In the genomic region with DNA sequence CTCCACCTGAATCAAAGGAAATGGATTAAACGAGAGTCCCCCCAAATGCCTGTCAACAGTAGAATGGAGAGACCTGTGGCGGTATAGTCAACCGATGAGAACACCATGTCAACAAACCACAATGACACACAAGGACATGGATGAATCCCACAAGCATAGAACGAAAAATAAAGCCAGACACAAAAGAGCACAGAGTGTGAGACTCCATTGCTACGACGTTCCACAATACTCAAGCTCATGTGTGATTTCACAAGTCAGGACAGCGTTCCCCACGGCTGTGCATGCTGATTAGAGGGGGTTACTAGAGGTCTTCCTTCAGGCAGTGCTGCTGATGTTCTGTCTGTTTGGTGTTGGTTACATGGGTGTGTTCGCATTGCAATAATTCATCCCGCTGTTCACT, we compare ENCODE assay signal across 20 cellular contexts. TPM values are rescaled to one million over a fixed set of nuclear protein-coding genes. Genes with fewer than 3 reads are reported as not detected.
A peak's percentile ranks its signal among the peaks of the same experiment; 100 is the strongest.
DNase-seq lines count a peak whose midpoint lies in the region; ATAC-seq and TF ChIP-seq lines count a peak whose summit lies in the region.
"Had no signal": no experiment of that assay in that cellular context is flagged by ENCODE, and none has a peak within 500 bp of the region (broad histone marks: within the 10 kb centered on the region; RNA-seq: fewer than 3 reads in every experiment).

No MANE protein-coding gene starts in this region.

- H3K9me3 ChIP-seq in SK-N-SH = no peaks in the 10 kb centered on the region
- no peaks in the 10 kb centered on the region for H3K9me3 ChIP-seq in thyroid gland
- H3K9me3 ChIP-seq: pancreas had no signal

- WGBS in SK-N-SH (ENCODE audit: low lambda C conversion rate) = 70% methylated on average over 10 of the region's 10 CpGs
- WGBS in thyroid gland, 2 donors = 80 to 84% methylated on average over 10 of the region's 10 CpGs

- no peaks in the 10 kb centered on the region for H3F3A ChIP-seq in SK-N-SH (replicated peaks; ENCODE audit: insufficient read depth)

- no peak overlapping the region for H3K4me3 ChIP-seq in SK-N-SH (ENCODE audit: low read depth in 2 of 2, low read length in 1 of 2)
- no peak overlapping the region for H3K4me3 ChIP-seq in thyroid gland (replicated peaks in 1 of 3)
- H3K4me3 ChIP-seq: BLaER1 treated with 17β-estradiol and CSF1 and Interleukin-3, amounts not matched to agents 10 nM and 100 nM; heart left ventricle; pancreas; tibial nerve had no signal

- H3K27ac Mint-ChIP-seq in stimulated activated memory B cell treated with anti-CD40 and anti-IgM and Interleukin-4, amounts not matched to agents 10 μg/mL and 1 μg/mL and 100 μg/mL, for 72 hours = peak overlapping the region; percentile 48
- no peak overlapping the region for H3K27ac Mint-ChIP-seq in activated CD4-positive, alpha-beta memory T cell treated with anti-CD3 and anti-CD28 coated beads, Interleukin-2, amount 10 ng/mL, durations not matched to agents 7 days and 5 days
- H3K27ac Mint-ChIP-seq: effector memory CD8-positive, alpha-beta T cell; immature natural killer cell; naive thymus-derived CD4-positive, alpha-beta T cell had no signal

- H3K4me2 ChIP-seq in SK-N-SH = peak overlapping the region; percentile 70; the same call in 1 of the 2 replicates

- no peak overlapping the region for H3K4me3 Mint-ChIP-seq in stimulated activated memory B cell treated with anti-CD40 and anti-IgM and Interleukin-4, amounts not matched to agents 10 μg/mL and 1 μg/mL and 100 μg/mL, for 72 hours
- no peak overlapping the region for H3K4me3 Mint-ChIP-seq in activated CD4-positive, alpha-beta memory T cell treated with anti-CD3 and anti-CD28 coated beads, Interleukin-2, amount 10 ng/mL, durations not matched to agents 7 days and 5 days
- H3K4me3 Mint-ChIP-seq: activated B cell treated with CpG ODN at 0.5 μM for 24 hours; effector memory CD8-positive, alpha-beta T cell; immature natural killer cell; naive thymus-derived CD4-positive, alpha-beta T cell had no signal

- H3K27ac ChIP-seq in SK-N-SH (ENCODE audit: low read depth in 2 of 2, low read length in 1 of 2) (no peak overlapping the region), thyroid gland (no peak overlapping the region)
- H3K27ac ChIP-seq: 22Rv1, heart left ventricle, pancreas, tibial nerve had no signal

- no peak overlapping the region for H2AFZ ChIP-seq in SK-N-SH (ENCODE audit: low read depth)

- H3K4me1 Mint-ChIP-seq in stimulated activated memory B cell treated with anti-CD40 and anti-IgM and Interleukin-4, amounts not matched to agents 10 μg/mL and 1 μg/mL and 100 μg/mL, for 72 hours = peaks cover 65% of the 10 kb centered on the region
- no peaks in the 10 kb centered on the region for H3K4me1 Mint-ChIP-seq in activated CD4-positive, alpha-beta memory T cell treated with anti-CD3 and anti-CD28 coated beads, Interleukin-2, amount 10 ng/mL, durations not matched to agents 7 days and 5 days
- H3K4me1 Mint-ChIP-seq: immature natural killer cell; naive thymus-derived CD4-positive, alpha-beta T cell had no signal

- H3K36me3 Mint-ChIP-seq in stimulated activated memory B cell treated with anti-CD40 and anti-IgM and Interleukin-4, amounts not matched to agents 10 μg/mL and 1 μg/mL and 100 μg/mL, for 72 hours = no peaks in the 10 kb centered on the region
- no peaks in the 10 kb centered on the region for H3K36me3 Mint-ChIP-seq in activated CD4-positive, alpha-beta memory T cell treated with anti-CD3 and anti-CD28 coated beads, Interleukin-2, amount 10 ng/mL, durations not matched to agents 7 days and 5 days (ENCODE audit: low read depth)

- ATAC-seq in SK-N-SH treated with all-trans-retinoic acid at 6 μM for 48 hours = no peak
- no peak for ATAC-seq in stimulated activated memory B cell treated with anti-CD40 and anti-IgM and Interleukin-4, amounts not matched to agents 10 μg/mL and 1 μg/mL and 100 μg/mL, for 72 hours
- ATAC-seq: effector memory CD8-positive, alpha-beta T cell; naive thymus-derived CD4-positive, alpha-beta T cell had no signal

- DNase-seq in SK-N-SH (no peak), erythroblast (lab: John Stamatoyannopoulos, UW) (peak; percentile 44 to 53), thyroid gland (no peak)
- no peak for DNase-seq in activated CD4-positive, alpha-beta memory T cell treated with anti-CD3 and anti-CD28 coated beads, Interleukin-2, amount 10 ng/mL, durations not matched to agents 7 days and 5 days
- DNase-seq: activated B cell treated with CpG ODN at 0.5 μM for 24 hours; activated CD8-positive, alpha-beta memory T cell treated with anti-CD3 and anti-CD28 coated beads for 24 hours; central memory CD4-positive, alpha-beta T cell; effector memory CD8-positive, alpha-beta T cell; heart left ventricle; immature natural killer cell; naive thymus-derived CD4-positive, alpha-beta T cell; NCI-H510A; pancreas; T-helper 2 cell had no signal

- peaks cover 5% of the 10 kb centered on the region; the same call in 1 of the 2 replicates for H3K27me3 ChIP-seq in SK-N-SH (ENCODE audit: insufficient read depth)
- H3K27me3 ChIP-seq in thyroid gland = no peaks in the 10 kb centered on the region
- H3K27me3 ChIP-seq: BLaER1 treated with 17β-estradiol and CSF1 and Interleukin-3, amounts not matched to agents 10 nM and 100 nM; tibial nerve had no signal

- H3K9me2 ChIP-seq in SK-N-SH = no peaks in the 10 kb centered on the region

- intact Hi-C loops in thyroid gland (cut with DNase I) = no loop called here

- no peak for TF ChIP-seq EP300 in SK-N-SH (IDR thresholded peaks at IDR 0.05; ENCODE audit: borderline replicate concordance in 1 of 2, low read depth in 1 of 2, low read length in 1 of 2)

- H3K9me3 Mint-ChIP-seq in stimulated activated memory B cell treated with anti-CD40 and anti-IgM and Interleukin-4, amounts not matched to agents 10 μg/mL and 1 μg/mL and 100 μg/mL, for 72 hours = peaks cover 4% of the 10 kb centered on the region
- H3K9me3 Mint-ChIP-seq in activated CD4-positive, alpha-beta memory T cell treated with anti-CD3 and anti-CD28 coated beads, Interleukin-2, amount 10 ng/mL, durations not matched to agents 7 days and 5 days = no peaks in the 10 kb centered on the region
- H3K9me3 Mint-ChIP-seq: effector memory CD8-positive, alpha-beta T cell had no signal

- no peaks in the 10 kb centered on the region for H3K27me3 Mint-ChIP-seq in stimulated activated memory B cell treated with anti-CD40 and anti-IgM and Interleukin-4, amounts not matched to agents 10 μg/mL and 1 μg/mL and 100 μg/mL, for 72 hours
- peaks cover 13% of the 10 kb centered on the region for H3K27me3 Mint-ChIP-seq in activated CD4-positive, alpha-beta memory T cell treated with anti-CD3 and anti-CD28 coated beads, Interleukin-2, amount 10 ng/mL, durations not matched to agents 7 days and 5 days
- H3K27me3 Mint-ChIP-seq: activated B cell treated with CpG ODN at 0.5 μM for 24 hours had no signal

- TF ChIP-seq CTCF in SK-N-SH (IDR thresholded peaks at IDR 0.05) = no peak
- TF ChIP-seq CTCF in thyroid gland (IDR thresholded peaks at IDR 0.05) = no peak

- H3K79me2 ChIP-seq in SK-N-SH (ENCODE audit: insufficient read depth) = no peaks in the 10 kb centered on the region

- CTCF ChIA-PET in SK-N-SH (lab: Yijun Ruan, JAX) = interaction anchor here (1.6 to 1.8 kb wide), 2 partner anchors 41 to 207 kb away, joined by 3 to 5 read pairs; no protein-coding TSS in a partner anchor
- CTCF ChIA-PET in activated CD4-positive, alpha-beta memory T cell treated with anti-CD3 and anti-CD28 coated beads, Interleukin-2, amount 10 ng/mL, durations not matched to agents 7 days and 5 days (lab: Charles Lee) = interaction anchor here (1.0 kb wide), 1 partner anchor 69 kb away, joined by 4 read pairs; no protein-coding TSS in a partner anchor

- no peak overlapping the region for H3K9ac ChIP-seq in SK-N-SH
- H3K9ac ChIP-seq: BLaER1 treated with 17β-estradiol and CSF1 and Interleukin-3, amounts not matched to agents 10 nM and 100 nM had no signal

- H3K36me3 ChIP-seq in SK-N-SH (replicated peaks in 1 of 2; ENCODE audit: control insufficient read depth in 1 of 2, insufficient read depth in 2 of 2, low read length in 1 of 2) (no peaks in the 10 kb centered on the region), thyroid gland (no peaks in the 10 kb centered on the region)
- H3K36me3 ChIP-seq: BLaER1 treated with 17β-estradiol and CSF1 and Interleukin-3, amounts not matched to agents 10 nM and 100 nM; heart left ventricle; pancreas; tibial nerve had no signal

- POLR2A ChIA-PET in SK-N-SH (lab: Yijun Ruan, JAX) = no interaction called here
- POLR2A ChIA-PET in activated CD4-positive, alpha-beta memory T cell treated with anti-CD3 and anti-CD28 coated beads, Interleukin-2, amount 10 ng/mL, durations not matched to agents 7 days and 5 days (lab: Charles Lee) = no interaction called here

- no peaks in the 10 kb centered on the region for H4K20me1 ChIP-seq in SK-N-SH (ENCODE audit: insufficient read depth)
- H4K20me1 ChIP-seq: BLaER1 treated with 17β-estradiol and CSF1 and Interleukin-3, amounts not matched to agents 10 nM and 100 nM had no signal

- TF ChIP-seq POLR2A in erythroblast (IDR thresholded peaks at IDR 0.05; ENCODE audit: low read length) (no peak), thyroid gland (IDR thresholded peaks at IDR 0.05) (no peak)

- TF ChIP-seq RAD21 in SK-N-SH (IDR thresholded peaks at IDR 0.05; ENCODE audit: low read length) = no peak

- H3K4me1 ChIP-seq in SK-N-SH (ENCODE audit: control insufficient read depth in 1 of 2, insufficient read depth in 2 of 2, low read depth in 1 of 2, low read length in 1 of 2) (peaks cover 0 to 10% of the 10 kb centered on the region in 2 experiments; a peak in 1 of 4 replicates), thyroid gland (no peaks in the 10 kb centered on the region)
- H3K4me1 ChIP-seq: pancreas, tibial nerve had no signal

TF ChIP-seq in SK-N-SH, 30 proteins besides CTCF, POLR2A, EP300 and RAD21 (continues in another document):
- no peak for TF ChIP-seq GATA2 (CRISPR knock-in tag; IDR thresholded peaks at IDR 0.05)

TF ChIP-seq in SK-N-SH treated with all-trans-retinoic acid at 6 μM for 48 hours, 23 proteins besides CTCF, POLR2A, EP300 and RAD21 (continues in another document):
- no peak for TF ChIP-seq SNAI2 (CRISPR knock-in tag; IDR thresholded peaks at IDR 0.05)

RNA-seq across cellular contexts. Expression of gene PLA2G2D, which starts 5.8 kb away (rescaled TPM):
- polyA plus RNA-seq in SK-N-SH (2012; rRNA removed) = not detected in 2 replicates
- not detected in 2 replicates for polyA plus RNA-seq in SK-N-SH (2012; cell fraction: cytosol; rRNA removed)
- 0.05 TPM in 1 of 2 replicates, not detected in the other for polyA plus RNA-seq in SK-N-SH (2012; cell fraction: nucleus; rRNA removed)
- not detected for total RNA-seq in activated CD4-positive, alpha-beta memory T cell treated with anti-CD3 and anti-CD28 coated beads, Interleukin-2, amount 10 ng/mL, durations not matched to agents 7 days and 5 days
- total RNA-seq in thyroid gland = not detected
- total RNA-seq: IMR-90; naive thymus-derived CD4-positive, alpha-beta T cell; tibial nerve had no signal
- polyA plus RNA-seq: heart left ventricle; immature natural killer cell; IMR-90; naive thymus-derived CD4-positive, alpha-beta T cell; pancreas had no signal

RNA-seq across cellular contexts. Expression of gene PLA2G2F, which starts 14.0 kb away (rescaled TPM):
- polyA plus RNA-seq in SK-N-SH (2012; rRNA removed) = not detected in 2 replicates
- not detected in 2 replicates for polyA plus RNA-seq in SK-N-SH (2012; cell fraction: cytosol; rRNA removed)
- 0.01 TPM in 1 of 2 replicates, not detected in the other for polyA plus RNA-seq in SK-N-SH (2012; cell fraction: nucleus; rRNA removed)
- not detected for total RNA-seq in activated CD4-positive, alpha-beta memory T cell treated with anti-CD3 and anti-CD28 coated beads, Interleukin-2, amount 10 ng/mL, durations not matched to agents 7 days and 5 days
- total RNA-seq in thyroid gland = not detected
- total RNA-seq: activated B cell treated with CpG ODN at 0.5 μM for 24 hours; heart left ventricle; IMR-90; naive thymus-derived CD4-positive, alpha-beta T cell; pancreas; tibial nerve had no signal
- polyA plus RNA-seq: heart left ventricle; immature natural killer cell; IMR-90; naive thymus-derived CD4-positive, alpha-beta T cell; pancreas had no signal

RNA-seq across cellular contexts. Expression of gene PLA2G5, which starts 55.1 kb away (rescaled TPM):
- not detected in 2 replicates for polyA plus RNA-seq in SK-N-SH (2012; rRNA removed)
- polyA plus RNA-seq in SK-N-SH (2012; cell fraction: cytosol; rRNA removed) = not detected in 2 replicates
- polyA plus RNA-seq in SK-N-SH (2012; cell fraction: nucleus; rRNA removed) = not detected in 2 replicates
- not detected for total RNA-seq in activated CD4-positive, alpha-beta memory T cell treated with anti-CD3 and anti-CD28 coated beads, Interleukin-2, amount 10 ng/mL, durations not matched to agents 7 days and 5 days
- 1 to 10 TPM; 1.1 to 5.0 (median 2.2) TPM for total RNA-seq in thyroid gland
- total RNA-seq: activated B cell treated with CpG ODN at 0.5 μM for 24 hours; IMR-90; naive thymus-derived CD4-positive, alpha-beta T cell had no signal
- polyA plus RNA-seq: immature natural killer cell; IMR-90; naive thymus-derived CD4-positive, alpha-beta T cell had no signal

Comparison
In these comparisons a context has a peak if more than half of its experiments do, and no peak if none do; other contexts are left out.
1. DNase-seq: peak in erythroblast (2 of 2); none in SK-N-SH (single experiment), activated CD4-positive, alpha-beta memory T cell treated with anti-CD3 and anti-CD28 coated beads, Interleukin-2, amount 10 ng/mL, durations not matched to agents 7 days and 5 days (single experiment) and thyroid gland (0 of 2).